1 cellular context compared by ENCODE assay signal in genomic region chr5:41508186-41508585, GRCh38.
TF ChIP-seq lines count a peak whose summit lies in the region.

No MANE protein-coding gene starts in this region.

TF ChIP-seq in SK-N-SH, 30 proteins besides CTCF, POLR2A, EP300 and RAD21 (continued from another document):
- TF ChIP-seq PBX3 (IDR thresholded peaks at IDR 0.05) (peak; percentile 58; the same call in 1 of the 2 replicates), JUND (IDR thresholded peaks at IDR 0.05) (peak; percentile 43; the same call in 1 of the 2 replicates), NFIC (IDR thresholded peaks at IDR 0.05; ENCODE audit: borderline replicate concordance) (peak; percentile 22; the same call in 1 of the 2 replicates), GATA2 (CRISPR knock-in tag; IDR thresholded peaks at IDR 0.05) (peak; percentile 21; the same call in 1 of the 2 replicates), MEF2A (IDR thresholded peaks at IDR 0.05; ENCODE audit: borderline replicate concordance, low read depth) (0 out of 2 replicates have a peak, but pooled peaks have one; percentile 18), TCF12 (IDR thresholded peaks at IDR 0.05) (peak; percentile 66), TAF1 (IDR thresholded peaks at IDR 0.05; ENCODE audit: borderline replicate concordance, low read depth, low read length) (no peak), SIN3A (IDR thresholded peaks at IDR 0.05; ENCODE audit: borderline replicate concordance, low read depth, low read length) (no peak)
